In the genomic region with DNA sequence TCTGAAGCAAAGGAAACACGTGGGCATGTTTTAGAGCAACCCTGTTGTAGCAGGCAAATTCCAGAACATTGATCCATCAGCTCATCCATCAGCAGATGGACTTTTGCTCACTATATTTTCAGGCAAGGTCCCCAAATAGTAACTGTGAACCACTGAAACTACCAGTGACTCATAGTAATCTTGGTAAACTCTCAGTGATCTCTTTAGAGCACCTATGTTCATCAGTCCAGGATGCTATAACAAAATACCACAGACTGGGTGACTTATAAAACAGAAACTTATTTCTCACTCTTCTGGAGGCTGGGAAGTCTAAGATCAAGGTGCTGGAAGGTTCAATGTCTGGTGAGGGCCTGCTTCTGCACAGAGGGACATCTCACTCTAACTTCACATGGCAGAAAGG, we compare ENCODE assay signal across 17 cellular contexts. TPM values are rescaled to one million over a fixed set of nuclear protein-coding genes. Genes with fewer than 3 reads are reported as not detected.
DNase-seq lines count a peak whose midpoint lies in the region; ATAC-seq and TF ChIP-seq lines count a peak whose summit lies in the region.
"Had no signal": no experiment of that assay in that cellular context is flagged by ENCODE, and none has a peak within 500 bp of the region (broad histone marks: within the 10 kb centered on the region; RNA-seq: fewer than 3 reads in every experiment).

No MANE protein-coding gene starts in this region.

- ATAC-seq in GM18498 (IDR thresholded peaks at IDR 0.05; ENCODE audit: unreplicated experiment) = peak; percentile 59
- ATAC-seq in GM19351 (IDR thresholded peaks at IDR 0.05; ENCODE audit: unreplicated experiment) = peak; percentile 95
- ATAC-seq in HG02759 (IDR thresholded peaks at IDR 0.05; ENCODE audit: unreplicated experiment) = peak; percentile 69
- peak; percentile 85 for ATAC-seq in HG03378 (IDR thresholded peaks at IDR 0.05; ENCODE audit: unreplicated experiment)
- ATAC-seq: activated T-cell treated with anti-CD3 and anti-CD28 coated beads, Interleukin-2, amount 50 U/mL, for 4 hours had no signal

- no peaks in the 10 kb centered on the region for H3K9me3 ChIP-seq in colonic mucosa

- intact Hi-C loops in colonic mucosa (cut with DNase I) = no loop called here

- H3K9ac ChIP-seq in colonic mucosa (ENCODE audit: low read depth in 2 of 2, low read length in 2 of 2) = no peak overlapping the region

- H3K36me3 ChIP-seq in colonic mucosa = no peaks in the 10 kb centered on the region
- H3K36me3 ChIP-seq: cardiac muscle cell had no signal

- no peak for DNase-seq in KG1 (lab: John Stamatoyannopoulos, UW)
- no peak for DNase-seq in activated gamma-delta T cell treated with Interleukin-2 at 50 U/mL for 16 hours
- no peak for DNase-seq in colonic mucosa
- DNase-seq in NCI-H526 treated with DMSO at 0.1 percent for 48 hours (lab: John Stamatoyannopoulos, UW) = no peak
- DNase-seq: activated CD4-positive, alpha-beta memory T cell treated with anti-CD3 and anti-CD28 coated beads for 36 hours; activated naive CD8-positive, alpha-beta T cell treated with anti-CD3 and anti-CD28 coated beads, Interleukin-2, amount 10 ng/mL, durations not matched to agents 7 days and 5 days; activated T-cell treated with anti-CD3 and anti-CD28 coated beads, Interleukin-2, amount 50 U/mL, for 4 hours; effector memory CD4-positive, alpha-beta T cell; NCI-H1417 treated with DMSO at 0.1 percent for 48 hours; NCI-H2227 treated with DMSO at 0.1 percent for 48 hours had no signal

- no peak overlapping the region for H3K4me3 ChIP-seq in colonic mucosa
- H3K4me3 ChIP-seq: cardiac muscle cell, hepatocyte had no signal

- no peaks in the 10 kb centered on the region for H3K4me1 ChIP-seq in colonic mucosa

- no peak for TF ChIP-seq CTCF in colonic mucosa (IDR thresholded peaks at IDR 0.05)

- no peak overlapping the region for H3K27ac ChIP-seq in colonic mucosa
- H3K27ac ChIP-seq: cardiac muscle cell, hepatocyte, RWPE1 had no signal

- H3K27me3 ChIP-seq in colonic mucosa = no peaks in the 10 kb centered on the region
- H3K27me3 ChIP-seq: cardiac muscle cell, hepatocyte had no signal

RNA-seq across cellular contexts. Expression of gene BTC, which starts 28.9 kb away (rescaled TPM):
- total RNA-seq in colonic mucosa = 1 to 10 TPM; 3.4 to 6.1 TPM
- total RNA-seq: activated CD4-positive, alpha-beta memory T cell treated with anti-CD3 and anti-CD28 coated beads for 36 hours; activated naive CD8-positive, alpha-beta T cell treated with anti-CD3 and anti-CD28 coated beads, Interleukin-2, amount 10 ng/mL, durations not matched to agents 7 days and 5 days; activated T-cell treated with anti-CD3 and anti-CD28 coated beads, Interleukin-2, amount 50 U/mL, for 4 hours; cardiac muscle cell had no signal
